16 cellular contexts compared by ENCODE assay signal in the genomic region with DNA sequence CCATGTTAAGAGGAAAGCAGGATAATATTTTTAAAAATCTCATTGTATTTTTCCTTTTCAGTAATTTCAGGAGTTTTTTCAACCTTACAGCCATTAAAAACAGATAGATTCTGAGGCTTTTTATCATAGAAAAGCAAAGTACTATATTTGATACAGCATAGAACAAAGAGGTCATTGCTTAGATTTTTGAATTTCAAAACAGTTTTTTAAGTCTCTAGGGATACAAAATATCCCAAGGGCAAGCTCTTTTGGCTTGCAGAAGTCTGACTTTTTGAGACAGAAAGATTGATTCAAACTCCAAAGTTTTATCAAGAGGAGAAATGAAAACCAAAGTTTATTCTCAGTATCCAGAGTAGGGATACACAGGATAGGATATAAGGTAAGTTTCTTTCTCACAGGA. TPM values are rescaled to one million over a fixed set of nuclear protein-coding genes. Genes with fewer than 3 reads are reported as not detected.
DNase-seq lines count a peak whose midpoint lies in the region; ATAC-seq and TF ChIP-seq lines count a peak whose summit lies in the region.
"Had no signal": no experiment of that assay in that cellular context is flagged by ENCODE, and none has a peak within 500 bp of the region (broad histone marks: within the 10 kb centered on the region; RNA-seq: fewer than 3 reads in every experiment).

No MANE protein-coding gene starts in this region.

- no peaks in the 10 kb centered on the region for H3K9me3 Mint-ChIP-seq in osteocyte (ENCODE audit: unreplicated experiment)
- H3K9me3 Mint-ChIP-seq: CD4-positive, alpha-beta memory T cell; GM23338 had no signal

- peaks cover 2% of the 10 kb centered on the region for H3K36me3 Mint-ChIP-seq in osteocyte (ENCODE audit: unreplicated experiment)
- H3K36me3 Mint-ChIP-seq: CD4-positive, alpha-beta memory T cell had no signal

- H3K36me3 ChIP-seq in ACC112 (ENCODE audit: insufficient read depth, low read length) (no peaks in the 10 kb centered on the region), GM23248 (ENCODE audit: low read depth) (no peaks in the 10 kb centered on the region), SK-N-MC (ENCODE audit: insufficient read depth, low read length) (no peaks in the 10 kb centered on the region)

- H3K27me3 ChIP-seq in ACC112 (ENCODE audit: insufficient read depth, low read length) (no peaks in the 10 kb centered on the region), GM23248 (replicated peaks; ENCODE audit: insufficient read depth) (no peaks in the 10 kb centered on the region)

- H3K9me2 ChIP-seq in GM23248 (ENCODE audit: insufficient read depth), result peaks cover 4% of the 10 kb centered on the region

- H2AFZ ChIP-seq in ACC112 (ENCODE audit: low read length, unreplicated experiment), result no peak overlapping the region
- peak overlapping the region; percentile 39; the same call in 1 of the 2 replicates for H2AFZ ChIP-seq in GM23248

- H3K9ac ChIP-seq in GM23248 (no peak overlapping the region), SK-N-MC (ENCODE audit: insufficient read length) (peak overlapping the region; percentile 37)

- H3K4me1 ChIP-seq in ACC112 (ENCODE audit: control insufficient read depth, insufficient read depth, low read length, unreplicated experiment), result peaks cover 33% of the 10 kb centered on the region
- peaks cover 27% of the 10 kb centered on the region for H3K4me1 ChIP-seq in GM23248 (ENCODE audit: insufficient read depth)

- peak overlapping the region; percentile 82 for H3K27ac Mint-ChIP-seq in osteocyte (ENCODE audit: unreplicated experiment)
- H3K27ac Mint-ChIP-seq: GM23338 had no signal

- no peak for DNase-seq in GM23248
- no peak for DNase-seq in SK-N-MC (ENCODE audit: low read depth, low spot score)
- DNase-seq in osteocyte (ENCODE audit: extremely low spot score, unreplicated experiment), result no peak
- DNase-seq in NOMO-1 (lab: John Stamatoyannopoulos, UW; ENCODE audit: unreplicated experiment in 2 of 2), result no peak
- DNase-seq: 8988T; ACHN; CD4-positive, alpha-beta memory T cell; COR-L47; DND-41; GDM1; H7 had no signal

- H3K79me2 ChIP-seq in ACC112 (ENCODE audit: control insufficient read depth, insufficient read depth, low read length, unreplicated experiment) (no peaks in the 10 kb centered on the region), GM23248 (ENCODE audit: insufficient read depth) (no peaks in the 10 kb centered on the region)

- H3F3A ChIP-seq in GM23248 (ENCODE audit: insufficient read depth), result peaks cover 19% of the 10 kb centered on the region

- H3K9me3 ChIP-seq in GM23248 (ENCODE audit: low read depth), result no peaks in the 10 kb centered on the region
- H3K9me3 ChIP-seq in SK-N-MC (ENCODE audit: low read depth, low read length), result no peaks in the 10 kb centered on the region

- ATAC-seq in GM18907 (IDR thresholded peaks at IDR 0.05; ENCODE audit: unreplicated experiment) (no peak), HG02623 (IDR thresholded peaks at IDR 0.05; ENCODE audit: unreplicated experiment) (no peak)
- ATAC-seq: GM23338 had no signal

- no peak overlapping the region for H3K4me3 Mint-ChIP-seq in osteocyte (ENCODE audit: unreplicated experiment)
- H3K4me3 Mint-ChIP-seq: CD4-positive, alpha-beta memory T cell; GM23338 had no signal

- no peaks in the 10 kb centered on the region for H4K20me1 ChIP-seq in GM23248 (ENCODE audit: insufficient read depth)

- H3K27ac ChIP-seq in ACC112 (ENCODE audit: low read depth, low read length) (peak overlapping the region; percentile 15; the same call in 1 of the 2 replicates), GM23248 (0 out of 2 replicates have a peak overlapping the region, but pooled peaks have one; percentile 2), SK-N-MC (no peak overlapping the region)
- H3K27ac ChIP-seq: C4-2B had no signal

- in situ Hi-C loops in GM23248 (cut with MboI), result no loop called here

- H3K4me3 ChIP-seq in ACC112 (ENCODE audit: low read depth, low read length), result no peak overlapping the region
- H3K4me3 ChIP-seq in GM23248, result no peak overlapping the region
- H3K4me3 ChIP-seq in SK-N-MC, result no peak overlapping the region; the same call in 1 of the 2 replicates
- H3K4me3 ChIP-seq: GM23338 had no signal

- peaks cover 66% of the 10 kb centered on the region for H3K4me1 Mint-ChIP-seq in osteocyte (ENCODE audit: unreplicated experiment)
- H3K4me1 Mint-ChIP-seq: GM23338 had no signal

- no peak overlapping the region for H3K4me2 ChIP-seq in GM23248 (ENCODE audit: unreplicated experiment)
- H3K4me2 ChIP-seq: GM23338 had no signal

- H3K27me3 Mint-ChIP-seq in osteocyte (ENCODE audit: unreplicated experiment), result no peaks in the 10 kb centered on the region

- TF ChIP-seq CTCF in osteocyte (IDR thresholded peaks at IDR 0.05), result no peak

RNA-seq across cellular contexts. Expression of gene LEKR1, which starts 49.3 kb away (rescaled TPM):
- total RNA-seq in GM23248 (2014; rRNA removed; shearing (Covaris generic)), result 0.32 TPM in 1 of 2 replicates, not detected in the other
- polyA plus RNA-seq in GM23248 (2016; fragmentation: Nextera tagmentation; extraction: Ambion mirVana), result 0.43 and 1.3 TPM in 2 replicates
- 0.55 and 1.0 TPM in 2 replicates for total RNA-seq in osteocyte
- total RNA-seq: GM23338 had no signal
- polyA plus RNA-seq: GM23338 had no signal
